ENCODE assay signal across 29 cellular contexts in the genomic region with DNA sequence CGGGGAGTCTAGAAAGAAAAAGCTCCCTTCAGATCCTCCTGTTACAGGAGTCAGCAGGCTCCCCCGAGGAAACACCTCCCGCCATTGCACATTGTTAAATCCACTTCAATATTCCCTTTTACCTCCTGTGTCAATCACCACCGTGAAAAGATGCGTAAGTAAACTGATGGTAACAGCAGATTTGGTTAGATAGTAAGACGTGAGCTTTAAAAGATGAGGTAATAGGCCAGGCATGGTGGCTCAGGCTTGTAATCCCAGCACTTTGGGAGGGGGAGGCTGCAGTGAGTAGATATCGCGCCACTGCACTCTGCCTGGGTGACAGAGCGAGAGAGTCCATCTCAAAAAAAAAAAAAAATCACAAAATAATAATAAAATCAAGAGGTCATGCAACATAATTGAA. TPM values are rescaled to one million over a fixed set of nuclear protein-coding genes. Genes with fewer than 3 reads are reported as not detected.
"Had no signal": no experiment of that assay in that cellular context is flagged by ENCODE, and none has a peak within 500 bp of the region (broad histone marks: within the 10 kb centered on the region; RNA-seq: fewer than 3 reads in every experiment).

No MANE protein-coding gene starts in this region.

- H3K36me3 ChIP-seq: gastroesophageal sphincter, heart left ventricle, left lung, sigmoid colon, stomach, thyroid gland had no signal

- H3K9me3 Mint-ChIP-seq: naive thymus-derived CD8-positive, alpha-beta T cell; stimulated activated effector memory CD8-positive, alpha-beta T cell treated with anti-CD3 and anti-CD28 coated beads, Interleukin-12 subunit alpha, Interleukin-12 subunit beta, amount 100 ng/mL, for 72 hours had no signal

- H3K4me2 ChIP-seq: hepatocyte had no signal

- H3K36me3 Mint-ChIP-seq: naive thymus-derived CD8-positive, alpha-beta T cell had no signal

- H3K4me1 ChIP-seq: foreskin keratinocyte, psoas muscle had no signal

- H3K27ac Mint-ChIP-seq: naive thymus-derived CD8-positive, alpha-beta T cell; stimulated activated effector memory CD8-positive, alpha-beta T cell treated with anti-CD3 and anti-CD28 coated beads, Interleukin-12 subunit alpha, Interleukin-12 subunit beta, amount 100 ng/mL, for 72 hours had no signal

- H2AFZ ChIP-seq: hepatocyte had no signal

- DNase-seq: dermis blood vessel endothelial cell; effector memory CD4-positive, alpha-beta T cell; foreskin keratinocyte; heart left ventricle; left cardiac atrium; left lung; mesenchymal stem cell; midbrain; naive thymus-derived CD8-positive, alpha-beta T cell; posterior cingulate gyrus; psoas muscle; right cardiac atrium; sigmoid colon; stimulated activated CD4-positive, alpha-beta T cell treated with anti-CD3 and anti-CD28 coated beads, Interleukin-2, amount 100 ng/mL, for 24 hours; stimulated activated CD4-positive, alpha-beta T cell treated with anti-CD3 and anti-CD28 coated beads, Interleukin-4, amount 100 ng/mL, for 24 hours; stimulated activated naive CD4-positive, alpha-beta T cell treated with Interleukin-2 at 50 U/mL for 16 hours; stomach; thyroid gland had no signal

- H3K4me3 Mint-ChIP-seq: naive thymus-derived CD8-positive, alpha-beta T cell; stimulated activated effector memory CD8-positive, alpha-beta T cell treated with anti-CD3 and anti-CD28 coated beads, Interleukin-12 subunit alpha, Interleukin-12 subunit beta, amount 100 ng/mL, for 72 hours had no signal

- H3K4me3 ChIP-seq: coronary artery, esophagus muscularis mucosa, gastroesophageal sphincter, heart left ventricle, hepatocyte, left lung, psoas muscle, sigmoid colon, stomach, thyroid gland had no signal

- H3K79me2 ChIP-seq: hepatocyte had no signal

- H3K27me3 ChIP-seq: esophagus muscularis mucosa, gastroesophageal sphincter, heart left ventricle, hepatocyte, left lung, sigmoid colon, stomach, thyroid gland had no signal

- H3K27ac ChIP-seq: coronary artery, esophagus muscularis mucosa, foreskin keratinocyte, gastroesophageal sphincter, heart left ventricle, hepatocyte, left lung, psoas muscle, sigmoid colon, stomach, thyroid gland had no signal

- H3K27me3 Mint-ChIP-seq: naive thymus-derived CD8-positive, alpha-beta T cell had no signal

- H3K9me3 ChIP-seq: esophagus muscularis mucosa, gastroesophageal sphincter, heart left ventricle, left lung, psoas muscle, sigmoid colon, stomach, thyroid gland had no signal

RNA-seq across cellular contexts. Expression of gene NMUR1, which starts 50.8 kb away (rescaled TPM):
- total RNA-seq: endothelial cell of umbilical vein, epithelial cell of proximal tubule, foreskin keratinocyte, kidney epithelial cell, lung microvascular endothelial cell, myocyte had no signal
- polyA plus RNA-seq: endothelial cell of umbilical vein, foreskin keratinocyte, neural cell had no signal
